ENCODE assay signal across 14 cellular contexts in genomic region chr5:173538018-173538417, GRCh38.
DNase-seq lines count a peak whose midpoint lies in the region; ATAC-seq, FAIRE-seq and TF ChIP-seq lines count a peak whose summit lies in the region.
"Had no signal": no experiment of that assay in that cellular context is flagged by ENCODE, and none has a peak within 500 bp of the region (broad histone marks: within the 10 kb centered on the region; RNA-seq: fewer than 3 reads in every experiment).

No MANE protein-coding gene starts in this region.

- in situ Hi-C loops in GM12878 (cut with MboI) = no loop called here
- in situ Hi-C loops in HepG2 (cut with HindIII; ENCODE audit: extremely low pct_ligation_motif_present, low pct_unique_long_range_greater_than_20kb) = no loop called here

- SMC1A ChIA-PET in GM12878 (lab: Charles Lee; ENCODE audit: uncharacterized antibody, unreplicated experiment) = no interaction called here

- WGBS in GM12878 (ENCODE audit: insufficient coverage, insufficient replicate concordance, low lambda C conversion rate, missing lambda C conversion rate) = 46% methylated on average over 6 of the region's 6 CpGs
- 7% methylated on average over 6 of the region's 6 CpGs for WGBS in HepG2 (ENCODE audit: low lambda C conversion rate)

- POLR2A ChIA-PET in GM12878 (lab: Charles Lee) = no interaction called here
- POLR2A ChIA-PET in HepG2 (lab: Yijun Ruan, JAX) = no interaction called here

- TF ChIP-seq POLR2A in GM12878 (IDR thresholded peaks at IDR 0.05; ENCODE audit: low read depth, low read length) (no peak), HepG2 (IDR thresholded peaks at IDR 0.05; ENCODE audit: insufficient read depth in 1 of 2, low read depth in 2 of 2, low read length in 2 of 2) (no peak)

- peak overlapping the region; percentile 40 for H3K27ac ChIP-seq in GM12878 (ENCODE audit: control insufficient read depth, insufficient read depth)
- peak overlapping the region; percentile 96 for H3K27ac ChIP-seq in skeletal muscle tissue (ENCODE audit: low read depth, low read length)
- no peak overlapping the region for H3K27ac ChIP-seq in HepG2 (ENCODE audit: extremely low read length, insufficient read depth, low read length)
- H3K27ac ChIP-seq: A549, C4-2B had no signal

- H3K79me2 ChIP-seq in GM12878 (ENCODE audit: control insufficient read depth, insufficient read depth, low read length) = no peaks in the 10 kb centered on the region
- no peaks in the 10 kb centered on the region for H3K79me2 ChIP-seq in HepG2 (ENCODE audit: insufficient read depth, low read length)

- TF ChIP-seq RAD21 in GM12878 (IDR thresholded peaks at IDR 0.05; ENCODE audit: insufficient read depth, low read depth, low read length) (no peak), HepG2 (CRISPR knock-in tag; IDR thresholded peaks at IDR 0.05) (no peak)

- DNase-seq in GM12878 (ENCODE audit: low read depth, low spot score) = no peak
- DNase-seq in left cardiac atrium = no peak
- DNase-seq in myocyte (ENCODE audit: low read depth) = peak; percentile 97
- DNase-seq in HPDE6-E6E7 (ENCODE audit: extremely low spot score) = no peak
- DNase-seq in HepG2 (ENCODE audit: low spot score) = no peak
- no peak for DNase-seq in cerebellar cortex (ENCODE audit: low spot score)
- DNase-seq: BE2C; CD4-positive, alpha-beta memory T cell; DMS79 had no signal

- peaks cover 28% of the 10 kb centered on the region for H3K4me1 ChIP-seq in GM12878 (ENCODE audit: control insufficient read depth, insufficient read depth, low read length)
- H3K4me1 ChIP-seq in skeletal muscle tissue (ENCODE audit: control insufficient read depth in 3 of 3, insufficient read depth in 3 of 3, low read length in 3 of 3) = peaks cover 4 to 15% (median 11%) of the 10 kb centered on the region in 3 donors
- H3K4me1 ChIP-seq in HepG2 (ENCODE audit: insufficient read depth, low read length) = no peaks in the 10 kb centered on the region
- H3K4me1 ChIP-seq: A549, BE2C had no signal

- H3K4me2 ChIP-seq in GM12878 (ENCODE audit: control insufficient read depth, insufficient read depth) (no peak overlapping the region; the same call in 1 of the 2 replicates), HepG2 (ENCODE audit: low read depth, low read length) (no peak overlapping the region)
- H3K4me2 ChIP-seq: A549 had no signal

- H4K20me1 ChIP-seq in GM12878 (ENCODE audit: control insufficient read depth, insufficient read depth) = no peaks in the 10 kb centered on the region
- no peaks in the 10 kb centered on the region for H4K20me1 ChIP-seq in HepG2 (ENCODE audit: insufficient read depth, low read length)

- CTCF ChIA-PET in GM12878 (lab: Yijun Ruan, JAX) (no interaction called here), HepG2 (lab: Yijun Ruan, JAX; ENCODE audit: low intra/inter-chr PET ratio, low total read pairs) (no interaction called here)

- TF ChIP-seq CTCF in GM12878 (IDR thresholded peaks at IDR 0.05 in 2 of 3, conservative IDR thresholded peaks at IDR 0.05 in 1 of 3; ENCODE audit: control insufficient read depth in 2 of 3, extremely low read depth in 1 of 3, insufficient read depth in 1 of 3, low read depth in 3 of 3, low read length in 3 of 3) (no peak), HepG2 (CRISPR knock-in tag; IDR thresholded peaks at IDR 0.05) (no peak)

- intact Hi-C loops in GM12878 (cut with micrococcal nuclease; ENCODE audit: unreplicated experiment) (no loop called here), left cardiac atrium (cut with DNase I) (no loop called here), HepG2 (cut with micrococcal nuclease; ENCODE audit: unreplicated experiment) (no loop called here)

- no peak overlapping the region for H3K4me3 ChIP-seq in GM12878
- no peak overlapping the region for H3K4me3 ChIP-seq in skeletal muscle tissue (ENCODE audit: low read length in 3 of 3)
- H3K4me3 ChIP-seq in HepG2 (replicated peaks in 1 of 3; ENCODE audit: insufficient read depth in 1 of 3, low read depth in 2 of 3, low read length in 3 of 3) = no peak overlapping the region
- H3K4me3 ChIP-seq: A549 had no signal

- H3K27me3 ChIP-seq in GM12878 (replicated peaks in 1 of 2; ENCODE audit: control insufficient read depth in 2 of 2, insufficient read depth in 2 of 2, low read length in 1 of 2) = no peaks in the 10 kb centered on the region
- no peaks in the 10 kb centered on the region for H3K27me3 ChIP-seq in skeletal muscle tissue (ENCODE audit: control insufficient read depth in 3 of 3, insufficient read depth in 3 of 3, low read length in 3 of 3)
- peaks cover 0 to 9% of the 10 kb centered on the region in 2 experiments; a peak in 2 of 5 replicates for H3K27me3 ChIP-seq in HepG2 (ENCODE audit: control insufficient read depth in 1 of 2, insufficient read depth in 2 of 2, low read length in 2 of 2)

- FAIRE-seq in GM12878 (lab: Jason Lieb, UNC) (no peak), HepG2 (lab: Jason Lieb, UNC) (no peak)
- FAIRE-seq: A549, H54 had no signal

- H3K9me3 ChIP-seq in GM12878 (replicated peaks; ENCODE audit: control insufficient read depth, insufficient read depth, low read length) (no peaks in the 10 kb centered on the region), skeletal muscle tissue (ENCODE audit: control insufficient read depth in 3 of 3, low read length in 3 of 3) (no peaks in the 10 kb centered on the region), HepG2 (ENCODE audit: low read length) (no peaks in the 10 kb centered on the region)
- H3K9me3 ChIP-seq: A549, BE2C had no signal

- TF ChIP-seq EP300 in GM12878 (IDR thresholded peaks at IDR 0.05; ENCODE audit: borderline replicate concordance in 1 of 2, control insufficient read depth in 1 of 2, low read depth in 2 of 2, low read length in 2 of 2) (no peak), HepG2 (IDR thresholded peaks at IDR 0.05; ENCODE audit: low read depth in 2 of 2, low read length in 2 of 2) (no peak), HepG2 (CRISPR knock-in tag; IDR thresholded peaks at IDR 0.05; ENCODE audit: borderline replicate concordance) (no peak)

- RAD21 ChIA-PET in GM12878 (lab: Charles Lee; ENCODE audit: unreplicated experiment) = no interaction called here

- H3K36me3 ChIP-seq in GM12878 (ENCODE audit: control insufficient read depth in 2 of 2, insufficient read depth in 2 of 2, low read length in 1 of 2) = no peaks in the 10 kb centered on the region
- H3K36me3 ChIP-seq in skeletal muscle tissue (ENCODE audit: control insufficient read depth in 3 of 3, insufficient read depth in 3 of 3, low read length in 3 of 3) = no peaks in the 10 kb centered on the region
- H3K36me3 ChIP-seq in HepG2 (replicated peaks in 1 of 2; ENCODE audit: control insufficient read depth in 1 of 2, insufficient read depth in 2 of 2, low read length in 2 of 2) = no peaks in the 10 kb centered on the region
- H3K36me3 ChIP-seq: BE2C had no signal

- ATAC-seq in GM12878 (no peak), left cardiac atrium (peak; percentile 75 to 90), HepG2 (no peak)
- ATAC-seq: A549, HCT116 had no signal

- H3K9ac ChIP-seq in GM12878 (ENCODE audit: control insufficient read depth, insufficient read depth, low read length) = no peak overlapping the region
- peak overlapping the region in 1 of 3 donors; percentile 55 for H3K9ac ChIP-seq in skeletal muscle tissue (ENCODE audit: low read depth in 1 of 3, low read length in 3 of 3)
- H3K9ac ChIP-seq in HepG2 (ENCODE audit: insufficient read depth, low read depth, low read length) = no peak overlapping the region

- no TSS peak for BruUV-seq in GM12878 (replicated peaks; lab: Mats Ljungman, UMichigan)
- BruUV-seq in HepG2 (replicated peaks; lab: Mats Ljungman, UMichigan) = no TSS peak

- H2AFZ ChIP-seq in GM12878 (ENCODE audit: control insufficient read depth, low read depth, low read length) (no peak overlapping the region), HepG2 (ENCODE audit: low read length) (no peak overlapping the region)

TF ChIP-seq in GM12878, 131 proteins besides CTCF, POLR2A, EP300 and RAD21 (continues in another document):
- TF ChIP-seq MAX (IDR thresholded peaks at IDR 0.05; ENCODE audit: low read depth, low read length) = no peak
- TF ChIP-seq ZBTB33 (IDR thresholded peaks at IDR 0.05) = no peak
- no peak for TF ChIP-seq SMARCA5 (IDR thresholded peaks at IDR 0.05)

TF ChIP-seq in HepG2, 621 proteins besides CTCF, POLR2A, EP300 and RAD21 (continues in another document):
- TF ChIP-seq RXRA (CRISPR knock-in tag; IDR thresholded peaks at IDR 0.05) = no peak

Comparison
In these comparisons a context has a peak if more than half of its experiments do, and no peak if none do; other contexts are left out.
1. ATAC-seq: peak in left cardiac atrium (2 of 2); none in GM12878 (single experiment) and HepG2 (single experiment).